Comparison of ENCODE assay signal across 9 cellular contexts in the genomic region with DNA sequence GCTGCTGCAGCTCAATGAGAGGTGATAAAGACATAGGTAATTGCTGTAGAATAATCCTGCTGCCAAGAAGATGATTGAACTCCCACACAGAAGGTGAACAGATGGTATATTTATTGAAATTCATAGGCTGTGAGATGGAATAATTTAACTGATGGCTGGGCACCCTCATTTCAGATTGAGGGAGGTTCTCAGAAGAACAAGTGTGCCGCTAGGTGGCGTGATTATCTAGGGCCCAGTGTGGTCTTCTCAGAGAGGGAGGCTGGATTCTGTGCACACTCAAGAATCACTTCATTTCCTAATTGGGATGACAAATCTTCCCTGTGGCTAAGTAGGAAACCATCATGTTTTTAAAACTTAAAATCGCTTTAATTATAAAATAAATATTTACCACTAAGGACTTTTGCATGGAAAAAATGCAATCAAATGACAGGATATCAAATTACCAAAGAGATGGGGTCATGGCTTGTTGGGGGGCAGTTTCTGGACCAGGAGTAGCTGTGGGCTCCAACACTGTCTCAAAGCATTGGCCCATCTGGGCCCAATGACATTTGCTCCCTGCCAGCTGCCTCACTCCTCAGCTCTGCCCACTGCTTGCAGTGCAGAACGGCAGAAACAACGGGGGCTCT.
DNase-seq lines count a peak whose midpoint lies in the region; ATAC-seq and TF ChIP-seq lines count a peak whose summit lies in the region.
"Had no signal": no experiment of that assay in that cellular context is flagged by ENCODE, and none has a peak within 500 bp of the region (broad histone marks: within the 10 kb centered on the region; RNA-seq: fewer than 3 reads in every experiment).

No MANE protein-coding gene starts in this region.

- peak; percentile 90 for TF ChIP-seq CTCF in endodermal cell (conservative IDR thresholded peaks at IDR 0.05)

- 14 to 57% methylated on average over 2 to 5 of the region's 5 CpGs for WGBS in endodermal cell (ENCODE audit: insufficient coverage in 1 of 2, insufficient read length in 1 of 2), 2 experiments

- no peaks in the 10 kb centered on the region for H3K36me3 ChIP-seq in endodermal cell (ENCODE audit: control insufficient read depth, insufficient read depth, low read length)

- peaks cover 5% of the 10 kb centered on the region for H3K27me3 Mint-ChIP-seq in activated CD4-positive, alpha-beta memory T cell treated with anti-CD3 and anti-CD28 coated beads for 36 hours
- H3K27me3 Mint-ChIP-seq in endodermal cell (ENCODE audit: insufficient read depth) (peaks cover 2% of the 10 kb centered on the region), naive B cell (peaks cover 0 to 9% (median 0%) of the 10 kb centered on the region in 3 donors)

- no peak overlapping the region for H3K4me3 ChIP-seq in endodermal cell (ENCODE audit: low read length)

- CTCF ChIA-PET in activated CD4-positive, alpha-beta memory T cell treated with anti-CD3 and anti-CD28 coated beads for 36 hours (lab: Charles Lee), result interaction anchor here (0.6 to 3.9 kb wide), 13 partner anchors 10 to 1389 kb away, joined by 3 to 70 read pairs (median 4); no protein-coding TSS in a partner anchor

- H3K4me1 ChIP-seq in endodermal cell (ENCODE audit: control insufficient read depth, insufficient read depth, low read length), result peaks cover 4% of the 10 kb centered on the region

- no peak overlapping the region for H3K27ac ChIP-seq in endodermal cell (ENCODE audit: low read depth, low read length)

- no peak overlapping the region for H3K27ac Mint-ChIP-seq in activated CD4-positive, alpha-beta memory T cell treated with anti-CD3 and anti-CD28 coated beads for 36 hours
- H3K27ac Mint-ChIP-seq in endodermal cell (no peak overlapping the region), naive B cell (no peak overlapping the region)
- H3K27ac Mint-ChIP-seq: activated naive CD4-positive, alpha-beta T cell treated with anti-CD3 and anti-CD28 coated beads, Interleukin-2, amount 50 U/mL, for 72 hours had no signal

- no peak overlapping the region for H3K4me3 Mint-ChIP-seq in activated CD4-positive, alpha-beta memory T cell treated with anti-CD3 and anti-CD28 coated beads for 36 hours
- H3K4me3 Mint-ChIP-seq in endodermal cell (no peak overlapping the region), naive B cell (no peak overlapping the region)

- POLR2A ChIA-PET in activated CD4-positive, alpha-beta memory T cell treated with anti-CD3 and anti-CD28 coated beads for 36 hours (lab: Charles Lee), result interaction anchor here (0.5 kb wide), 1 partner anchor 619 kb away, joined by 3 read pairs; no protein-coding TSS in a partner anchor

- no peaks in the 10 kb centered on the region for H3K9me3 ChIP-seq in endodermal cell (ENCODE audit: control insufficient read depth, low read length)

- intact Hi-C loops in activated CD4-positive, alpha-beta memory T cell treated with anti-CD3 and anti-CD28 coated beads for 36 hours (cut with micrococcal nuclease), result loop anchor here (1.0 to 5.0 kb wide), 2 partner anchors 233 to 432 kb away; no protein-coding TSS in a partner anchor

- H3K9ac ChIP-seq in endodermal cell (ENCODE audit: extremely low read depth, low read length, poor library complexity, severe bottlenecking), result no peak overlapping the region

- no peaks in the 10 kb centered on the region for H3K9me3 Mint-ChIP-seq in activated CD4-positive, alpha-beta memory T cell treated with anti-CD3 and anti-CD28 coated beads for 36 hours
- H3K9me3 Mint-ChIP-seq in endodermal cell (no peaks in the 10 kb centered on the region), naive B cell (no peaks in the 10 kb centered on the region)

- no peaks in the 10 kb centered on the region for H3K36me3 Mint-ChIP-seq in activated CD4-positive, alpha-beta memory T cell treated with anti-CD3 and anti-CD28 coated beads for 36 hours
- H3K36me3 Mint-ChIP-seq in endodermal cell (ENCODE audit: low read depth) (no peaks in the 10 kb centered on the region), naive B cell (no peaks in the 10 kb centered on the region)

- no peaks in the 10 kb centered on the region for H3K27me3 ChIP-seq in endodermal cell (ENCODE audit: control insufficient read depth, insufficient read depth, low read length, poor library complexity, severe bottlenecking)

- H3K4me1 Mint-ChIP-seq in activated CD4-positive, alpha-beta memory T cell treated with anti-CD3 and anti-CD28 coated beads for 36 hours (ENCODE audit: low read depth), result peaks cover 10% of the 10 kb centered on the region
- H3K4me1 Mint-ChIP-seq in endodermal cell (peaks cover 5% of the 10 kb centered on the region), naive B cell (peaks cover 22 to 38% (median 33%) of the 10 kb centered on the region in 3 donors)

- ATAC-seq in HG02885 (IDR thresholded peaks at IDR 0.05; ENCODE audit: poor library complexity, unreplicated experiment), result peak; percentile 45
- peak in 1 of 2 donors; percentile 36 for ATAC-seq in naive B cell (ENCODE audit: low read depth in 2 of 2)
- ATAC-seq in HG02938 (IDR thresholded peaks at IDR 0.05; ENCODE audit: unreplicated experiment), result no peak

- DNase-seq in DMS79 (lab: John Stamatoyannopoulos, UW) (peak; percentile 11), NCI-H345 treated with DMSO at 0.1 percent for 48 hours (lab: John Stamatoyannopoulos, UW; ENCODE audit: unreplicated experiment) (peak; percentile 36), endodermal cell (peak; percentile 85), naive B cell (peak; percentile 34)
- peak; percentile 68 for DNase-seq in activated CD4-positive, alpha-beta memory T cell treated with anti-CD3 and anti-CD28 coated beads for 36 hours
- DNase-seq in stimulated activated naive CD4-positive, alpha-beta T cell treated with Interleukin-2 at 50 U/mL for 16 hours (lab: John Stamatoyannopoulos, UW), result peak; percentile 26

Comparison
In these comparisons a context has a peak if more than half of its experiments do, and no peak if none do; other contexts are left out.
1. DNase-seq: peak in every context shown above with its lines; median percentile 85 in endodermal cell; 68 in activated CD4-positive, alpha-beta memory T cell treated with anti-CD3 and anti-CD28 coated beads for 36 hours; 36 in NCI-H345 treated with DMSO at 0.1 percent for 48 hours; 34 in naive B cell; 26 in stimulated activated naive CD4-positive, alpha-beta T cell treated with Interleukin-2 at 50 U/mL for 16 hours; 11 in DMS79.